In genomic region chr5:141840826-141841360, GRCh38 we compare ENCODE assay signal across 13 cellular contexts. TPM values are rescaled to one million over a fixed set of nuclear protein-coding genes. Genes with fewer than 3 reads are reported as not detected.
DNase-seq lines count a peak whose midpoint lies in the region; ATAC-seq and TF ChIP-seq lines count a peak whose summit lies in the region.
"Had no signal": no experiment of that assay in that cellular context is flagged by ENCODE, and none has a peak within 500 bp of the region (broad histone marks: within the 10 kb centered on the region; RNA-seq: fewer than 3 reads in every experiment).

No MANE protein-coding gene starts in this region.

- H3K27ac ChIP-seq in HUES64 (ENCODE audit: low read depth, low read length), result peak overlapping the region; percentile 39; the same call in 1 of the 2 replicates
- peak overlapping the region; percentile 86 for H3K27ac ChIP-seq in colonic mucosa
- H3K27ac ChIP-seq in tibial artery, result peak overlapping the region; percentile 66 to 69

- H3K9me3 ChIP-seq in HUES64 (ENCODE audit: insufficient read depth, low read depth, low read length) (no peaks in the 10 kb centered on the region), colonic mucosa (no peaks in the 10 kb centered on the region), mucosa of stomach (ENCODE audit: control insufficient read depth, low read length) (no peaks in the 10 kb centered on the region), tibial artery (no peaks in the 10 kb centered on the region)

- no peak for DNase-seq in colonic mucosa
- no peak for DNase-seq in tibial artery
- no peak for DNase-seq in OCI-M2 (lab: John Stamatoyannopoulos, UW; ENCODE audit: unreplicated experiment)
- DNase-seq in NCI-H748 treated with DMSO at 0.1 percent for 48 hours (lab: John Stamatoyannopoulos, UW), result no peak
- DNase-seq: activated CD8-positive, alpha-beta memory T cell treated with anti-CD3 and anti-CD28 coated beads, Interleukin-2, amount 50 U/mL, for 48 hours; activated naive CD4-positive, alpha-beta T cell treated with anti-CD3 and anti-CD28 coated beads, Interleukin-2, amount 50 U/mL, for 16 hours; retina; stimulated activated CD4-positive, alpha-beta T cell treated with anti-CD3 and anti-CD28 coated beads, Interleukin-1b, Interleukin-23, amount 100 ng/mL, for 48 hours; T-helper 2 cell; trophoblast cell had no signal

- ATAC-seq in GM18867 (IDR thresholded peaks at IDR 0.05; ENCODE audit: unreplicated experiment), result no peak

- TF ChIP-seq CTCF in colonic mucosa (IDR thresholded peaks at IDR 0.05) (no peak), tibial artery (IDR thresholded peaks at IDR 0.05) (no peak)

- intact Hi-C loops in colonic mucosa (cut with DNase I), result loop anchor here (5.0 kb wide), 1 partner anchor 36 kb away; the partner anchor contains the start of gene PCDH1
- intact Hi-C loops in tibial artery (cut with DNase I; ENCODE audit: low total_unique reads), result loop anchor here (5.0 kb wide), 1 partner anchor 36 kb away; the partner anchor contains the start of gene PCDH1

- peak overlapping the region; percentile 8; the same call in 1 of the 2 replicates for H3K9ac ChIP-seq in HUES64 (ENCODE audit: low read depth, low read length)
- H3K9ac ChIP-seq in colonic mucosa (ENCODE audit: low read depth in 2 of 2, low read length in 2 of 2), result peak overlapping the region in 1 of 2 donors; percentile 95
- peak overlapping the region; percentile 33 for H3K9ac ChIP-seq in mucosa of stomach (ENCODE audit: low read length)

- 70% methylated on average over 6 of the region's 6 CpGs for WGBS in HUES64

- H3K4me1 ChIP-seq in HUES64 (ENCODE audit: insufficient read depth, low read length) (peaks cover 88% of the 10 kb centered on the region), colonic mucosa (peaks cover 6% of the 10 kb centered on the region), mucosa of stomach (ENCODE audit: control insufficient read depth, insufficient read depth, low read length) (peaks cover 59% of the 10 kb centered on the region), tibial artery (peaks cover 0 to 95% (median 67%) of the 10 kb centered on the region in 4 donors)

- H3K27me3 ChIP-seq in HUES64 (ENCODE audit: insufficient read depth, low read length) (no peaks in the 10 kb centered on the region), colonic mucosa (no peaks in the 10 kb centered on the region), mucosa of stomach (ENCODE audit: control insufficient read depth, insufficient read depth, low read length) (no peaks in the 10 kb centered on the region), tibial artery (no peaks in the 10 kb centered on the region)

- no peaks in the 10 kb centered on the region for H3K36me3 ChIP-seq in HUES64 (ENCODE audit: insufficient read depth, low read length)
- no peaks in the 10 kb centered on the region for H3K36me3 ChIP-seq in colonic mucosa
- no peaks in the 10 kb centered on the region for H3K36me3 ChIP-seq in mucosa of stomach (ENCODE audit: control insufficient read depth, insufficient read depth, low read length)
- H3K36me3 ChIP-seq in tibial artery, result no peaks in the 10 kb centered on the region

- H3K4me3 ChIP-seq in HUES64 (ENCODE audit: low read length) (no peak overlapping the region), colonic mucosa (no peak overlapping the region), mucosa of stomach (ENCODE audit: low read length) (peak overlapping the region; percentile 26), tibial artery (no peak overlapping the region)

RNA-seq across cellular contexts. Expression of gene PCDH1, which starts 37.3 kb away (rescaled TPM):
- polyA plus RNA-seq in HUES64 (2013, experiment 1 of 2), result 72.2 TPM
- polyA plus RNA-seq in HUES64 (2013, experiment 2 of 2), result 59.3 TPM
- total RNA-seq in colonic mucosa, result 100 to 1,000 TPM in 1 of 2 donors, 10 to 100 TPM in 1; 97.3 to 105 TPM
